ENCODE assay signal across 8 cellular contexts in genomic region chr3:48086736-48087470, GRCh38.
DNase-seq lines count a peak whose midpoint lies in the region; ATAC-seq and TF ChIP-seq lines count a peak whose summit lies in the region.

No MANE protein-coding gene starts in this region.

- no peaks in the 10 kb centered on the region for H3K27me3 Mint-ChIP-seq in activated CD4-positive, alpha-beta T cell treated with anti-CD3 and anti-CD28 coated beads for 36 hours
- no peaks in the 10 kb centered on the region for H3K27me3 Mint-ChIP-seq in activated CD4-positive, alpha-beta memory T cell treated with anti-CD3 and anti-CD28 coated beads for 36 hours

- H3F3A ChIP-seq in smooth muscle cell (ENCODE audit: low read depth) = no peaks in the 10 kb centered on the region

- H3K27ac ChIP-seq in smooth muscle cell (ENCODE audit: low read depth) = peak overlapping the region; percentile 95

- H3K79me2 ChIP-seq in smooth muscle cell (ENCODE audit: low read depth) = peaks cover 63% of the 10 kb centered on the region

- no peak for ATAC-seq in activated CD4-positive, alpha-beta T cell treated with anti-CD3 and anti-CD28 coated beads for 36 hours
- no peak for ATAC-seq in HG03196 (IDR thresholded peaks at IDR 0.05; ENCODE audit: unreplicated experiment)

- H3K4me2 ChIP-seq in smooth muscle cell = peak overlapping the region; percentile 85

- intact Hi-C loops in activated CD4-positive, alpha-beta T cell treated with anti-CD3 and anti-CD28 coated beads for 36 hours (cut with DNase I, micrococcal nuclease) = loop anchor here in 1 of 2 experiments (1.0 to 10.0 kb wide), 6 partner anchors 522 to 1340 kb away; partner anchors contain the start of genes ARIH2, NDUFAF3, NICN1 and QRICH1
- intact Hi-C loops in activated CD4-positive, alpha-beta memory T cell treated with anti-CD3 and anti-CD28 coated beads for 36 hours (cut with micrococcal nuclease) = loop anchor here (5.0 kb wide), 1 partner anchor 705 kb away; the partner anchor contains the start of gene PTPN23

- CTCF ChIA-PET in activated CD4-positive, alpha-beta T cell treated with anti-CD3 and anti-CD28 coated beads for 36 hours (lab: Charles Lee) = interaction anchor here (0.7 to 1.2 kb wide), 4 partner anchors 9 to 97 kb away, joined by 3 to 6 read pairs (median 4); no protein-coding TSS in a partner anchor
- CTCF ChIA-PET in activated CD4-positive, alpha-beta memory T cell treated with anti-CD3 and anti-CD28 coated beads for 36 hours (lab: Charles Lee) = interaction anchor here (0.9 to 2.5 kb wide), 3 partner anchors 65 to 97 kb away, joined by 3 to 11 read pairs (median 4); no protein-coding TSS in a partner anchor

- peaks cover 21% of the 10 kb centered on the region for H3K4me1 ChIP-seq in smooth muscle cell (ENCODE audit: low read depth)

- no peaks in the 10 kb centered on the region for H3K27me3 ChIP-seq in smooth muscle cell (ENCODE audit: low read depth)

- peaks cover 58% of the 10 kb centered on the region for H4K20me1 ChIP-seq in smooth muscle cell (ENCODE audit: low read depth)

- no peak for TF ChIP-seq CTCF in smooth muscle cell (IDR thresholded peaks at IDR 0.05; ENCODE audit: borderline replicate concordance, insufficient read depth, poor library complexity, severe bottlenecking)

- H3K4me1 Mint-ChIP-seq in activated CD4-positive, alpha-beta T cell treated with anti-CD3 and anti-CD28 coated beads for 36 hours = peaks cover 34% of the 10 kb centered on the region
- H3K4me1 Mint-ChIP-seq in activated CD4-positive, alpha-beta memory T cell treated with anti-CD3 and anti-CD28 coated beads for 36 hours (ENCODE audit: low read depth) = peaks cover 36% of the 10 kb centered on the region

- peak overlapping the region; percentile 98 for H3K9ac ChIP-seq in smooth muscle cell (ENCODE audit: low read depth)

- H3K9me3 Mint-ChIP-seq in activated CD4-positive, alpha-beta T cell treated with anti-CD3 and anti-CD28 coated beads for 36 hours (ENCODE audit: low read depth) = no peaks in the 10 kb centered on the region
- no peaks in the 10 kb centered on the region for H3K9me3 Mint-ChIP-seq in activated CD4-positive, alpha-beta memory T cell treated with anti-CD3 and anti-CD28 coated beads for 36 hours

- no peaks in the 10 kb centered on the region for H3K36me3 ChIP-seq in smooth muscle cell (ENCODE audit: low read depth)

- H3K27ac Mint-ChIP-seq in activated CD4-positive, alpha-beta T cell treated with anti-CD3 and anti-CD28 coated beads for 36 hours = peak overlapping the region; percentile 87
- peak overlapping the region; percentile 84 for H3K27ac Mint-ChIP-seq in activated CD4-positive, alpha-beta memory T cell treated with anti-CD3 and anti-CD28 coated beads for 36 hours

- peak overlapping the region; percentile 97 for H3K4me3 Mint-ChIP-seq in activated CD4-positive, alpha-beta T cell treated with anti-CD3 and anti-CD28 coated beads for 36 hours
- peak overlapping the region; percentile 93 for H3K4me3 Mint-ChIP-seq in activated CD4-positive, alpha-beta memory T cell treated with anti-CD3 and anti-CD28 coated beads for 36 hours

- DNase-seq in activated CD4-positive, alpha-beta T cell treated with anti-CD3 and anti-CD28 coated beads for 36 hours = no peak
- no peak for DNase-seq in activated CD4-positive, alpha-beta T cell treated with anti-CD3 and anti-CD28 coated beads for 1 hour
- no peak for DNase-seq in activated CD4-positive, alpha-beta memory T cell treated with anti-CD3 and anti-CD28 coated beads for 36 hours
- DNase-seq in hepatic stellate cell (ENCODE audit: low spot score) (peak; percentile 49), smooth muscle cell (lab: John Stamatoyannopoulos, UW; ENCODE audit: unreplicated experiment) (no peak), NOMO-1 treated with DMSO at 0.1 percent for 48 hours (lab: John Stamatoyannopoulos, UW; ENCODE audit: unreplicated experiment) (no peak), inferior parietal cortex (ENCODE audit: extremely low spot score) (no peak)

- H3K9me3 ChIP-seq in smooth muscle cell (replicated peaks; ENCODE audit: low read depth) = no peaks in the 10 kb centered on the region

- POLR2A ChIA-PET in activated CD4-positive, alpha-beta T cell treated with anti-CD3 and anti-CD28 coated beads for 36 hours (lab: Charles Lee) = no interaction called here
- POLR2A ChIA-PET in activated CD4-positive, alpha-beta memory T cell treated with anti-CD3 and anti-CD28 coated beads for 36 hours (lab: Charles Lee) = interaction anchor here (1.0 kb wide), 1 partner anchor 261 kb away, joined by 3 read pairs; no protein-coding TSS in a partner anchor

- H2AFZ ChIP-seq in smooth muscle cell (ENCODE audit: low read depth) = no peak overlapping the region

- H3K36me3 Mint-ChIP-seq in activated CD4-positive, alpha-beta T cell treated with anti-CD3 and anti-CD28 coated beads for 36 hours (ENCODE audit: low read depth) = peaks cover 16% of the 10 kb centered on the region
- peaks cover 9% of the 10 kb centered on the region for H3K36me3 Mint-ChIP-seq in activated CD4-positive, alpha-beta memory T cell treated with anti-CD3 and anti-CD28 coated beads for 36 hours

- peak overlapping the region; percentile 91 for H3K4me3 ChIP-seq in smooth muscle cell

- WGBS in smooth muscle cell (ENCODE audit: low lambda C conversion rate) = 61% methylated on average over 2 of the region's 2 CpGs
